ENCODE assay signal across 38 cellular contexts in the genomic region with DNA sequence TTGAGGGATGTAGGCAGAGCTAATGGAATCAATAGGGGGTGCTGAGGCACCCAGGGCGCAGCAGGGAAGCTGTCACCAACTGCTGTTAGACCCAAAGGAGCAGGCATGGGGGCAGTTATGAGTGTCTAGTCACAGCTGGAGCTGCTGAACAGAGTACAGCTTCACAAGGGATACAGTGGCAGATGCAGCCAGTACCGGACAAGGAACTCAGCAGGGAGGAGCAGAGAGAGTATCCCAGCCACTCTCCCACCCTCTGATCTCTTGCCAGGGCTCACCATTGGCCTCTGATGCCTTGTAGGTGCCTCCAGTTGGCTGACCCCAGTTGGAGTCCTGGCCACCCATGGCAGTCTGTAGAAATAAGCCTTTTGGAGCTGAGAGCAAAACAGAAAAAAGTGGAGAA. TPM values are rescaled to one million over a fixed set of nuclear protein-coding genes. Genes with fewer than 3 reads are reported as not detected.
"Had no signal": no experiment of that assay in that cellular context is flagged by ENCODE, and none has a peak within 500 bp of the region (broad histone marks: within the 10 kb centered on the region; RNA-seq: fewer than 3 reads in every experiment).

No MANE protein-coding gene starts in this region.

- DNase-seq: activated B cell treated with CpG ODN at 0.5 μM for 24 hours; activated CD4-positive, alpha-beta memory T cell treated with anti-CD3 and anti-CD28 coated beads for 36 hours; activated CD4-positive, alpha-beta T cell treated with anti-CD3 and anti-CD28 coated beads for 4 hours; activated CD4-positive, alpha-beta T cell treated with anti-CD3 and anti-CD28 coated beads, Interleukin-2, amount 10 ng/mL, durations not matched to agents 24 days and 14 days; activated CD4-positive, alpha-beta T cell treated with anti-CD3 and anti-CD28 coated beads, Interleukin-2, amount 50 U/mL, for 1 hour; activated CD4-positive, alpha-beta T cell treated with anti-CD3 and anti-CD28 coated beads, Interleukin-2, amount 50 U/mL, for 4 hours; activated CD4-positive, CD25-positive, alpha-beta regulatory T cell treated with anti-CD3 and anti-CD28 coated beads, Interleukin-2, amount 50 U/mL, for 72 hours; activated CD8-positive, alpha-beta memory T cell treated with anti-CD3 and anti-CD28 coated beads, Interleukin-2, amount 50 U/mL, for 4 hours; activated CD8-positive, alpha-beta T cell treated with anti-CD3 and anti-CD28 coated beads for 36 hours; activated effector memory CD4-positive, alpha-beta T cell treated with anti-CD3 and anti-CD28 coated beads, Interleukin-2, amount 50 U/mL, for 16 hours; activated gamma-delta T cell treated with Interleukin-2 at 50 U/mL for 16 hours; activated naive CD4-positive, alpha-beta T cell; activated naive CD4-positive, alpha-beta T cell treated with anti-CD3 and anti-CD28 coated beads for 36 hours; activated naive CD4-positive, alpha-beta T cell treated with anti-CD3 and anti-CD28 coated beads, Interleukin-2, amount 50 U/mL, for 16 hours; activated naive CD8-positive, alpha-beta T cell treated with anti-CD3 and anti-CD28 coated beads for 36 hours; activated T-cell treated with anti-CD3 and anti-CD28 coated beads for 4 hours; activated T-cell treated with anti-CD3 and anti-CD28 coated beads, Interleukin-2, amount 50 U/mL, for 1 hour; activated T-cell treated with anti-CD3 and anti-CD28 coated beads, Interleukin-2, amount 50 U/mL, for 4 hours; activated T-cell treated with anti-CD3 and anti-CD28 coated beads, Interleukin-2, amount 50 U/mL, for 72 hours; adrenal gland; amniotic stem cell; aorta; body of pancreas; brain microvascular endothelial cell; central memory CD4-positive, alpha-beta T cell; T-helper 2 cell; T-helper 9 cell had no signal

- H3K4me3 Mint-ChIP-seq: activated B cell treated with CpG ODN at 0.5 μM for 24 hours; activated CD4-positive, alpha-beta memory T cell treated with anti-CD3 and anti-CD28 coated beads for 36 hours; activated CD4-positive, alpha-beta T cell treated with anti-CD3 and anti-CD28 coated beads, Interleukin-2, amount 10 ng/mL, durations not matched to agents 24 days and 14 days; activated CD8-positive, alpha-beta T cell treated with anti-CD3 and anti-CD28 coated beads for 36 hours; activated naive CD4-positive, alpha-beta T cell treated with anti-CD3 and anti-CD28 coated beads for 36 hours; activated naive CD8-positive, alpha-beta T cell treated with anti-CD3 and anti-CD28 coated beads for 36 hours; activated T-cell treated with anti-CD3 and anti-CD28 coated beads, Interleukin-2, amount 50 U/mL, for 4 hours; activated T-cell treated with anti-CD3 and anti-CD28 coated beads, Interleukin-2, amount 50 U/mL, for 72 hours; activated T-helper 1 cell treated with anti-CD3 and anti-CD28 coated beads, Interleukin-12 subunit alpha, Interleukin-12 subunit beta, Interleukin-2, Interleukin-4 antibody, amounts not matched to agents 30 ng/mL and 10 ng/mL and 1 ng/mL, durations not matched to agents 14 hours and 24 hours and 36 hours; activated T-helper 17 cell treated with anti-CD3 and anti-CD28 coated beads, Interleukin-2, amount 50 U/mL, for 72 hours; T-helper 2 cell treated with Interferon-gamma antibody and Interleukin-4, amounts not matched to agents 5 μg/mL and 100 μg/mL, for 36 hours had no signal

- H3K4me1 ChIP-seq: adrenal gland, body of pancreas, breast epithelium had no signal

- H3K36me3 Mint-ChIP-seq: activated CD4-positive, alpha-beta memory T cell treated with anti-CD3 and anti-CD28 coated beads for 36 hours; activated naive CD4-positive, alpha-beta T cell treated with anti-CD3 and anti-CD28 coated beads, Interleukin-2, amount 50 U/mL, for 72 hours; activated naive CD8-positive, alpha-beta T cell treated with anti-CD3 and anti-CD28 coated beads for 36 hours had no signal

- H3K27ac Mint-ChIP-seq: activated B cell treated with CpG ODN at 0.5 μM for 24 hours; activated CD4-positive, alpha-beta memory T cell treated with anti-CD3 and anti-CD28 coated beads for 36 hours; activated CD4-positive, alpha-beta T cell treated with anti-CD3 and anti-CD28 coated beads, Interleukin-2, amount 10 ng/mL, durations not matched to agents 24 days and 14 days; activated CD8-positive, alpha-beta T cell treated with anti-CD3 and anti-CD28 coated beads for 36 hours; activated naive CD4-positive, alpha-beta T cell treated with anti-CD3 and anti-CD28 coated beads for 36 hours; activated naive CD4-positive, alpha-beta T cell treated with anti-CD3 and anti-CD28 coated beads, Interleukin-2, amount 50 U/mL, for 72 hours; activated naive CD8-positive, alpha-beta T cell treated with anti-CD3 and anti-CD28 coated beads for 36 hours; activated T-cell treated with anti-CD3 and anti-CD28 coated beads, Interleukin-2, amount 50 U/mL, for 72 hours; activated T-helper 1 cell treated with anti-CD3 and anti-CD28 coated beads, Interleukin-12 subunit alpha, Interleukin-12 subunit beta, Interleukin-2, Interleukin-4 antibody, amounts not matched to agents 30 ng/mL and 10 ng/mL and 1 ng/mL, durations not matched to agents 14 hours and 24 hours and 36 hours; activated T-helper 17 cell treated with anti-CD3 and anti-CD28 coated beads, Interleukin-2, amount 50 U/mL, for 72 hours; T-helper 2 cell treated with Interferon-gamma antibody and Interleukin-4, amounts not matched to agents 5 μg/mL and 100 μg/mL, for 36 hours had no signal

- H3K36me3 ChIP-seq: adrenal gland, brain microvascular endothelial cell, breast epithelium had no signal

- H3K4me1 Mint-ChIP-seq: activated B cell treated with CpG ODN at 0.5 μM for 24 hours; activated CD4-positive, alpha-beta T cell treated with anti-CD3 and anti-CD28 coated beads, Interleukin-2, amount 10 ng/mL, durations not matched to agents 24 days and 14 days; activated naive CD8-positive, alpha-beta T cell treated with anti-CD3 and anti-CD28 coated beads for 36 hours; activated T-helper 17 cell treated with anti-CD3 and anti-CD28 coated beads, Interleukin-2, amount 50 U/mL, for 72 hours had no signal

- H3K4me3 ChIP-seq: adrenal gland, body of pancreas, breast epithelium had no signal

- H3K27me3 ChIP-seq: adrenal gland, body of pancreas, breast epithelium had no signal

- FAIRE-seq: astrocyte, colon, TTC549 had no signal

- H3K27ac ChIP-seq: adrenal gland, body of pancreas, brain microvascular endothelial cell, breast epithelium, VCaP had no signal

- H3K9me3 Mint-ChIP-seq: activated B cell treated with CpG ODN at 0.5 μM for 24 hours; activated CD4-positive, alpha-beta memory T cell treated with anti-CD3 and anti-CD28 coated beads for 36 hours; activated CD4-positive, alpha-beta T cell treated with anti-CD3 and anti-CD28 coated beads, Interleukin-2, amount 10 ng/mL, durations not matched to agents 24 days and 14 days; activated CD8-positive, alpha-beta T cell treated with anti-CD3 and anti-CD28 coated beads for 36 hours; activated naive CD4-positive, alpha-beta T cell treated with anti-CD3 and anti-CD28 coated beads for 36 hours; activated naive CD4-positive, alpha-beta T cell treated with anti-CD3 and anti-CD28 coated beads, Interleukin-2, amount 50 U/mL, for 72 hours; activated naive CD8-positive, alpha-beta T cell treated with anti-CD3 and anti-CD28 coated beads for 36 hours; activated T-cell treated with anti-CD3 and anti-CD28 coated beads, Interleukin-2, amount 50 U/mL, for 4 hours; activated T-cell treated with anti-CD3 and anti-CD28 coated beads, Interleukin-2, amount 50 U/mL, for 72 hours; activated T-helper 1 cell treated with anti-CD3 and anti-CD28 coated beads, Interleukin-12 subunit alpha, Interleukin-12 subunit beta, Interleukin-2, Interleukin-4 antibody, amounts not matched to agents 30 ng/mL and 10 ng/mL and 1 ng/mL, durations not matched to agents 14 hours and 24 hours and 36 hours; activated T-helper 17 cell treated with anti-CD3 and anti-CD28 coated beads, Interleukin-2, amount 50 U/mL, for 72 hours; T-helper 2 cell treated with Interferon-gamma antibody and Interleukin-4, amounts not matched to agents 5 μg/mL and 100 μg/mL, for 36 hours had no signal

- H3K9me3 ChIP-seq: adrenal gland, body of pancreas, breast epithelium had no signal

RNA-seq across cellular contexts. Expression of gene HSPB3, which starts 42.6 kb away (rescaled TPM):
- total RNA-seq: activated B cell treated with CpG ODN at 0.5 μM for 24 hours; activated CD4-positive, alpha-beta memory T cell treated with anti-CD3 and anti-CD28 coated beads for 36 hours; activated CD4-positive, alpha-beta T cell treated with anti-CD3 and anti-CD28 coated beads, Interleukin-2, amount 10 ng/mL, durations not matched to agents 24 days and 14 days; activated CD8-positive, alpha-beta memory T cell treated with anti-CD3 and anti-CD28 coated beads for 36 hours; activated CD8-positive, alpha-beta T cell treated with anti-CD3 and anti-CD28 coated beads for 36 hours; activated naive CD4-positive, alpha-beta T cell treated with anti-CD3 and anti-CD28 coated beads for 36 hours; activated naive CD4-positive, alpha-beta T cell treated with anti-CD3 and anti-CD28 coated beads, Interleukin-2, amount 50 U/mL, for 72 hours; activated naive CD8-positive, alpha-beta T cell treated with anti-CD3 and anti-CD28 coated beads for 36 hours; activated T-cell treated with anti-CD3 and anti-CD28 coated beads, Interleukin-2, amount 50 U/mL, for 4 hours; activated T-cell treated with anti-CD3 and anti-CD28 coated beads, Interleukin-2, amount 50 U/mL, for 72 hours; activated T-helper 1 cell treated with anti-CD3 and anti-CD28 coated beads, Interleukin-12 subunit alpha, Interleukin-12 subunit beta, Interleukin-2, Interleukin-4 antibody, amounts not matched to agents 30 ng/mL and 10 ng/mL and 1 ng/mL, durations not matched to agents 14 hours and 24 hours and 36 hours; activated T-helper 17 cell treated with anti-CD3 and anti-CD28 coated beads, Interleukin-2, amount 50 U/mL, for 72 hours; adrenal gland; astrocyte; body of pancreas; breast epithelium; cerebellum had no signal
